ENCODE assay signal across 12 cellular contexts in the genomic region with DNA sequence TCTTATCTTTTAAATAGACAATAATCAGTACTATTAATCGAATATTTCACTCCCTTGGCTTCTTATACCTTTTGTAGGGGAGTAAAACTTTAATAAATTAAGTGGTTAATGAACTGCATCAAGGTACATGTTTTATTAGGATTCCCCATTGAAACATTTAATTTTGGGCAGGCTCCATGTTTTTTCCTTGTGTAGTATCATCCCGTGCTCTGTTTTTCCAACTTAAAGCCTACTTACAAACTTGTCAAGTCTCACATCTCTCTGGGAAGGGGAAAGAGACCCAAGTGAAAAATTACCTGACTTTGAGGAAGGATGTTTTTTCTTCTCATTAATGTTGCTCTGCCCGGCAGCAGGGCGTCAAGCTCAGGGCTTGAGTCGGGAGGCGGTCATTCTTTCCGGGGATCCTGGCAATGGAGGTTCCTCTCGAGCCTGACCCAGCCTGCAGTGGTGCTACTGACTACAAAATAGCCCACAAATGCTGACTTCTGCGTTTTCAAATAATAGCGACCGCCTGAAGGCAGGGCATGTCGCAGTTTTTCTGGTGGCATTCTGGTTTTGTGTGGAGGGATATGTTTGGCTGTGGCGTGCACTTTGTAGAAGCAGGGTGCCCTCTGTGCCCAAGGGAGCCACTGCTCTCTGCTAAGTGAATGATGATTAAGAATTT. TPM values are rescaled to one million over a fixed set of nuclear protein-coding genes. Genes with fewer than 3 reads are reported as not detected.
DNase-seq lines count a peak whose midpoint lies in the region; ATAC-seq, FAIRE-seq and TF ChIP-seq lines count a peak whose summit lies in the region.
"Had no signal": no experiment of that assay in that cellular context is flagged by ENCODE, and none has a peak within 500 bp of the region (broad histone marks: within the 10 kb centered on the region; RNA-seq: fewer than 3 reads in every experiment).

No MANE protein-coding gene starts in this region.

- H3K9me3 Mint-ChIP-seq in activated naive CD4-positive, alpha-beta T cell treated with anti-CD3 and anti-CD28 coated beads, Interleukin-2, amount 50 U/mL, for 24 hours: no peaks in the 10 kb centered on the region
- no peaks in the 10 kb centered on the region for H3K9me3 Mint-ChIP-seq in activated naive CD4-positive, alpha-beta T cell treated with anti-CD3 and anti-CD28 coated beads, Interleukin-2, amount 50 U/mL, for 72 hours

- H3K36me3 Mint-ChIP-seq in activated naive CD4-positive, alpha-beta T cell treated with anti-CD3 and anti-CD28 coated beads, Interleukin-2, amount 50 U/mL, for 24 hours: no peaks in the 10 kb centered on the region
- peaks cover 0 to 5% of the 10 kb centered on the region in 2 donors for H3K36me3 Mint-ChIP-seq in activated naive CD4-positive, alpha-beta T cell treated with anti-CD3 and anti-CD28 coated beads, Interleukin-2, amount 50 U/mL, for 72 hours

- peak overlapping the region; percentile 27 for H3K4me3 Mint-ChIP-seq in activated naive CD4-positive, alpha-beta T cell treated with anti-CD3 and anti-CD28 coated beads, Interleukin-2, amount 50 U/mL, for 24 hours

- no peak for DNase-seq in activated naive CD4-positive, alpha-beta T cell treated with anti-CD3 and anti-CD28 coated beads, Interleukin-2, amount 50 U/mL, for 72 hours (ENCODE audit: low spot score in 2 of 2)
- DNase-seq in K562 (ENCODE audit: extremely low read depth in 1 of 4, low spot score in 3 of 4): no peak
- DNase-seq in suprapubic skin (ENCODE audit: low spot score in 2 of 2): no peak
- no peak for DNase-seq in occipital lobe (lab: John Stamatoyannopoulos, UW)
- no peak for DNase-seq in DMS 273 treated with DMSO at 0.1 percent for 48 hours (lab: John Stamatoyannopoulos, UW)
- DNase-seq in cerebellum (ENCODE audit: low spot score): no peak
- DNase-seq: AML-193, NCI-H187 treated with DMSO at 0.1 percent for 48 hours had no signal

- TF ChIP-seq RAD21 in K562 (CRISPR knock-in tag; conservative IDR thresholded peaks at IDR 0.05 in 1 of 2, IDR thresholded peaks at IDR 0.05 in 1 of 2): no peak
- peak in 1 of 2 donors; percentile 29 for TF ChIP-seq RAD21 in liver (IDR thresholded peaks at IDR 0.05)

- no peak for ATAC-seq in activated naive CD4-positive, alpha-beta T cell treated with anti-CD3 and anti-CD28 coated beads, Interleukin-2, amount 50 U/mL, for 72 hours
- no peak; the same call in 2 of the 3 replicates for ATAC-seq in K562

- H3K4me2 ChIP-seq in K562 (ENCODE audit: insufficient read depth, low read length): no peak overlapping the region

- peaks cover 0 to 21% of the 10 kb centered on the region in 2 experiments; a peak in 2 of 5 replicates for H3K4me1 ChIP-seq in K562 (replicated peaks in 1 of 2; ENCODE audit: control insufficient read depth in 2 of 2, insufficient read depth in 2 of 2, low read length in 2 of 2)
- peaks cover 7 to 49% (median 27%) of the 10 kb centered on the region in 4 donors for H3K4me1 ChIP-seq in liver (ENCODE audit: control insufficient read depth in 4 of 4, insufficient read depth in 4 of 4, low read length in 3 of 4)
- H3K4me1 ChIP-seq in suprapubic skin: peaks cover 37% of the 10 kb centered on the region

- in situ Hi-C loops in K562 (cut with MboI): no loop called here

- POLR2A ChIA-PET in K562 (lab: Yijun Ruan, JAX): no interaction called here

- FAIRE-seq in K562 (lab: Jason Lieb, UNC): no peak

- no peak overlapping the region for H3K9ac ChIP-seq in K562 (ENCODE audit: insufficient read depth in 1 of 2, low read depth in 2 of 2, low read length in 2 of 2)
- peak overlapping the region; percentile 64 to 94 for H3K9ac ChIP-seq in liver (ENCODE audit: low read depth in 1 of 2, low read length in 2 of 2)

- H3K27me3 ChIP-seq in K562 (ENCODE audit: control insufficient read depth in 2 of 2, insufficient read depth in 2 of 2, low read length in 2 of 2) (peaks cover 70 to 78% of the 10 kb centered on the region in 2 experiments), liver (ENCODE audit: control insufficient read depth in 4 of 4, insufficient read depth in 4 of 4, low read length in 3 of 4) (no peaks in the 10 kb centered on the region), suprapubic skin (peaks cover 44% of the 10 kb centered on the region)

- intact Hi-C loops in K562 (cut with micrococcal nuclease): no loop called here

- BruUV-seq in K562 (replicated peaks; lab: Mats Ljungman, UMichigan): no TSS peak

- no peak overlapping the region for H3K27ac Mint-ChIP-seq in activated naive CD4-positive, alpha-beta T cell treated with anti-CD3 and anti-CD28 coated beads, Interleukin-2, amount 50 U/mL, for 24 hours
- H3K27ac Mint-ChIP-seq in activated naive CD4-positive, alpha-beta T cell treated with anti-CD3 and anti-CD28 coated beads, Interleukin-2, amount 50 U/mL, for 72 hours: no peak overlapping the region

- H3K9me3 ChIP-seq in K562 (replicated peaks; ENCODE audit: control insufficient read depth, insufficient read depth, low read depth, low read length) (no peaks in the 10 kb centered on the region), liver (ENCODE audit: control insufficient read depth in 4 of 4, low read length in 3 of 4) (no peaks in the 10 kb centered on the region), suprapubic skin (no peaks in the 10 kb centered on the region)
- H3K9me3 ChIP-seq: neutrophil had no signal

- H3K4me3 ChIP-seq in K562 (no peak overlapping the region), liver (ENCODE audit: low read depth in 1 of 3, low read length in 3 of 3) (peak overlapping the region; percentile 47 to 93 (median 66)), suprapubic skin (peak overlapping the region; percentile 70)

- TF ChIP-seq POLR2A in K562 (conservative IDR thresholded peaks at IDR 0.05) (no peak), suprapubic skin (IDR thresholded peaks at IDR 0.05) (no peak)

- H3K36me3 ChIP-seq in K562 (ENCODE audit: control insufficient read depth, insufficient read depth, low read length) (no peaks in the 10 kb centered on the region), liver (ENCODE audit: control insufficient read depth in 4 of 4, insufficient read depth in 3 of 4, low read depth in 1 of 4, low read length in 3 of 4) (no peaks in the 10 kb centered on the region), suprapubic skin (no peaks in the 10 kb centered on the region)
- H3K36me3 ChIP-seq: neutrophil had no signal

- H3K9me1 ChIP-seq in K562 (ENCODE audit: control insufficient read depth, insufficient read depth, low read length): no peaks in the 10 kb centered on the region

- CTCF ChIA-PET in K562 (lab: Yijun Ruan, JAX; ENCODE audit: low intra/inter-chr PET ratio): no interaction called here

- TF ChIP-seq CTCF in K562 (IDR thresholded peaks at IDR 0.05 in 2 of 3, conservative IDR thresholded peaks at IDR 0.05 in 1 of 3; ENCODE audit: insufficient read depth in 2 of 3, low read depth in 1 of 3, low read length in 3 of 3) (no peak), liver (IDR thresholded peaks at IDR 0.05; ENCODE audit: low read depth, low read length, missing input control) (no peak), suprapubic skin (IDR thresholded peaks at IDR 0.05) (no peak)

- no peaks in the 10 kb centered on the region for H3K79me2 ChIP-seq in K562 (ENCODE audit: control insufficient read depth, insufficient read depth, low read length)

- no peaks in the 10 kb centered on the region; the same call in 1 of the 2 replicates for H4K20me1 ChIP-seq in K562 (replicated peaks; ENCODE audit: control insufficient read depth, insufficient read depth, low read length)

- H3K27ac ChIP-seq in K562 (ENCODE audit: extremely low read depth, low read depth, low read length): no peak overlapping the region
- H3K27ac ChIP-seq in liver (ENCODE audit: low read depth in 1 of 2, low read length in 2 of 2): peak overlapping the region; percentile 80 to 95
- H3K27ac ChIP-seq in suprapubic skin: peak overlapping the region; percentile 98
- H3K27ac ChIP-seq: neutrophil had no signal

- H2AFZ ChIP-seq in K562 (ENCODE audit: low read depth, low read length): no peak overlapping the region

- TF ChIP-seq EP300 in K562 (IDR thresholded peaks at IDR 0.05; ENCODE audit: low read length) (no peak), suprapubic skin (IDR thresholded peaks at IDR 0.05) (no peak)

- H3K27me3 Mint-ChIP-seq in activated naive CD4-positive, alpha-beta T cell treated with anti-CD3 and anti-CD28 coated beads, Interleukin-2, amount 50 U/mL, for 24 hours: peaks cover 42% of the 10 kb centered on the region

- 8% methylated on average over 13 of the region's 13 CpGs for WGBS in K562 (ENCODE audit: insufficient coverage, low coverage, missing lambda C conversion rate)
- 15% methylated on average over 13 of the region's 13 CpGs for WGBS in liver
- WGBS in suprapubic skin: 31% methylated on average over 13 of the region's 13 CpGs

- peaks cover 7% of the 10 kb centered on the region for H3K4me1 Mint-ChIP-seq in activated naive CD4-positive, alpha-beta T cell treated with anti-CD3 and anti-CD28 coated beads, Interleukin-2, amount 50 U/mL, for 24 hours

RNA-seq across cellular contexts. Expression of gene DSP, which starts 2.4 kb away (rescaled TPM):
- under 1 TPM in 1 of 2 donors, not detected in 1; 0.14 TPM for total RNA-seq in activated naive CD4-positive, alpha-beta T cell treated with anti-CD3 and anti-CD28 coated beads, Interleukin-2, amount 50 U/mL, for 72 hours
- 0.07 and 0.09 TPM in 2 replicates for total RNA-seq in K562 (2011; cell fraction: chromatin; rRNA removed; ENCODE audit: low replicate concordance)
- total RNA-seq in K562 (2011; cell fraction: nucleolus; rRNA removed): under 0.01 and 0.13 TPM in 2 replicates
- not detected in 2 replicates for total RNA-seq in K562 (2011; cell fraction: nucleoplasm; rRNA removed)
- total RNA-seq in K562 (2014; rRNA removed) (under 0.01 and 0.04 TPM in 2 replicates), K562 (2014; rRNA removed; fragmentation: Illumina TruSeq; extraction: Trizol) (0.04 and 0.06 TPM in 2 replicates), K562 (2015; rRNA removed; fragmentation: Illumina TruSeq; extraction: Trizol) (under 0.01 TPM in 1 of 2 replicates, not detected in the other), K562 (2021) (0.24 and 0.27 TPM in 2 replicates), liver (10 to 100 TPM; 41.2 to 74.7 TPM), suprapubic skin (1,000 to 10,000 TPM; 1,704 to 2,508 (median 2,195) TPM), occipital lobe (7.6 TPM), cerebellum (9.9 TPM)
- polyA plus RNA-seq in K562 (2011; rRNA removed) (0.03 TPM in 1 of 2 replicates, not detected in the other), K562 (2014; fragmentation: Illumina TruSeq; extraction: Trizol) (0.03 and 0.04 TPM in 2 replicates), K562 (2014; fragmentation: Nextera tagmentation; extraction: Ambion mirVana) (under 1 TPM in 1 of 2 experiments, not detected in 1; 0.01 TPM), K562 (2014; rRNA removed) (0.01 TPM in 1 of 2 replicates, not detected in the other), liver (10 to 100 TPM; 25.0 to 27.1 TPM)
- polyA plus RNA-seq in K562 (2011; cell fraction: cytosol; rRNA removed): 0.01 TPM in 1 of 2 replicates, not detected in the other
- 0.01 and 0.04 TPM in 2 replicates for polyA plus RNA-seq in K562 (2011; cell fraction: nucleus; rRNA removed)
- 0.01 and 0.04 TPM in 2 replicates for polyA plus RNA-seq in K562 (2012)
- polyA minus RNA-seq in K562 (2011; rRNA and poly(A)+ RNA removed): 0.03 and 0.04 TPM in 2 replicates
- 1.4 TPM in 1 of 2 replicates, not detected in the other for polyA minus RNA-seq in K562 (2011; cell fraction: cytosol; rRNA and poly(A)+ RNA removed)
- under 0.01 and 0.13 TPM in 2 replicates for polyA minus RNA-seq in K562 (2011; cell fraction: nucleus; rRNA and poly(A)+ RNA removed)
- total RNA-seq: fibroblast of lung had no signal

RNA-seq across cellular contexts. Expression of gene SNRNP48, which starts 46.1 kb away (rescaled TPM):
- total RNA-seq in activated naive CD4-positive, alpha-beta T cell treated with anti-CD3 and anti-CD28 coated beads, Interleukin-2, amount 50 U/mL, for 72 hours: 10 to 100 TPM; 20.3 to 31.1 TPM
- 15.6 and 54.4 TPM in 2 replicates for total RNA-seq in K562 (2011; cell fraction: chromatin; rRNA removed; ENCODE audit: low replicate concordance)
- 8.3 and 10.7 TPM in 2 replicates for total RNA-seq in K562 (2011; cell fraction: nucleolus; rRNA removed)
- total RNA-seq in K562 (2011; cell fraction: nucleoplasm; rRNA removed): 27.1 and 58.2 TPM in 2 replicates
- total RNA-seq in K562 (2014; rRNA removed): 17.1 and 17.7 TPM in 2 replicates
- 32.9 and 35.7 TPM in 2 replicates for total RNA-seq in K562 (2014; rRNA removed; fragmentation: Illumina TruSeq; extraction: Trizol)
- total RNA-seq in K562 (2015; rRNA removed; fragmentation: Illumina TruSeq; extraction: Trizol): 26.9 and 31.1 TPM in 2 replicates
- 18.6 and 21.2 TPM in 2 replicates for total RNA-seq in K562 (2021)
- 22.3 and 22.8 TPM in 2 replicates for polyA plus RNA-seq in K562 (2011; rRNA removed)
- polyA plus RNA-seq in K562 (2011; cell fraction: cytosol; rRNA removed): 3.9 and 11.2 TPM in 2 replicates
- 18.1 TPM in 2 replicates for polyA plus RNA-seq in K562 (2011; cell fraction: nucleus; rRNA removed)
- 18.1 and 19.1 TPM in 2 replicates for polyA plus RNA-seq in K562 (2012)
- 20.6 and 28.1 TPM in 2 replicates for polyA plus RNA-seq in K562 (2014; fragmentation: Illumina TruSeq; extraction: Trizol)
- 1 to 10 TPM; 6.2 to 8.7 TPM for polyA plus RNA-seq in K562 (2014; fragmentation: Nextera tagmentation; extraction: Ambion mirVana)
- polyA plus RNA-seq in K562 (2014; rRNA removed): 18.6 and 19.2 TPM in 2 replicates
- 22.4 and 26.7 TPM in 2 replicates for polyA minus RNA-seq in K562 (2011; rRNA and poly(A)+ RNA removed)
- 4.6 and 6.0 TPM in 2 replicates for polyA minus RNA-seq in K562 (2011; cell fraction: cytosol; rRNA and poly(A)+ RNA removed)
- polyA minus RNA-seq in K562 (2011; cell fraction: nucleus; rRNA and poly(A)+ RNA removed): 17.8 and 30.8 TPM in 2 replicates
- 1 to 10 TPM; 8.5 to 9.7 TPM for total RNA-seq in liver
- 1 to 10 TPM; 5.0 to 8.3 TPM for polyA plus RNA-seq in liver
- 10 to 100 TPM in 2 of 4 donors, 1 to 10 TPM in 2; 7.9 to 12.4 (median 9.7) TPM for total RNA-seq in suprapubic skin
- total RNA-seq in occipital lobe: 24.0 TPM
- total RNA-seq in cerebellum: 21.5 TPM

Comparison
In these comparisons a context has a peak if more than half of its experiments do, and no peak if none do; other contexts are left out.
1. H3K9ac ChIP-seq: peak in liver (2 of 2); none in K562 (0 of 2).
2. RNA of gene DSP, which starts 2.4 kb away (total RNA-seq): 1,704 to 2,508 TPM in suprapubic skin; 41.2 to 74.7 TPM in liver, 9.9 TPM in cerebellum (single experiment), 7.6 TPM in occipital lobe (single experiment), 0.14 TPM in activated naive CD4-positive, alpha-beta T cell treated with anti-CD3 and anti-CD28 coated beads, Interleukin-2, amount 50 U/mL, for 72 hours and under 0.01 to 0.27 TPM in K562; every median in the first group is over 10 times any median in the second.